ENCODE assay signal across 19 cellular contexts in the genomic region with DNA sequence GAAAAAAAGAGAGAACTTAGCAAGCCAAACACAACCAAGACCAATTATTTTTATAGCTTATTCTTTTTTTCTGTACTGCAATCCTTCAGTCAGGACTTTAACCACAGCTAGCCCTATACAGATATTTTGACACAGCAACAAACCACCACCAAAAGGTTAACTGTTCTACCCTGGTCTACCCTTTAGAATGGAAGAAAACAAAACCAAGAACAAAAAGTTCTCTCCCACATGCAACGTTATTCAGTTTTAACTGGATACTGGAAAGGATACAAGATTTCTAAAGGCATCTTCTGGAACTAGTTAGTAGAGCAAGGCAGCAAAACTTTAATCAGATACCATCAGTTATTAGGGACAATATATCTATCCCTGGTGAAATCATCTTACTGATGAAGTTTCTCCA.
"Had no signal": no experiment of that assay in that cellular context is flagged by ENCODE, and none has a peak within 500 bp of the region (broad histone marks: within the 10 kb centered on the region; RNA-seq: fewer than 3 reads in every experiment).

No MANE protein-coding gene starts in this region.

- DNase-seq: activated CD4-positive, alpha-beta T cell treated with anti-CD3 and anti-CD28 coated beads, Interleukin-2, amount 50 U/mL, for 1 hour; activated CD4-positive, CD25-positive, alpha-beta regulatory T cell; activated T-cell treated with anti-CD3 and anti-CD28 coated beads for 4 hours; hippocampal formation; kidney glomerular epithelial cell; naive thymus-derived CD4-positive, alpha-beta T cell; posterior cingulate gyrus; stimulated activated CD4-positive, alpha-beta T cell treated with anti-CD3 and anti-CD28 coated beads, Interleukin-4, amount 100 ng/mL, for 1 hour; stimulated activated CD8-positive, alpha-beta memory T cell treated with anti-CD3 and anti-CD28 coated beads, Interleukin-4, amount 100 ng/mL, for 48 hours; stimulated activated naive CD8-positive, alpha-beta T cell treated with anti-CD3 and anti-CD28 coated beads, Interleukin-15, Interleukin-2, amounts not matched to agents 100 U/mL and 50 U/mL, for 24 hours; upper lobe of right lung had no signal

- H3K9me3 ChIP-seq: neutrophil, upper lobe of right lung had no signal

- H3K27me3 ChIP-seq: neutrophil, upper lobe of right lung had no signal

- FAIRE-seq: bronchial epithelial cell, colon, endothelial cell of umbilical vein had no signal

- H3K27ac ChIP-seq: neutrophil, upper lobe of right lung had no signal

- ATAC-seq: naive thymus-derived CD4-positive, alpha-beta T cell; SK-N-SH treated with all-trans-retinoic acid at 6 μM for 48 hours; stimulated activated naive CD8-positive, alpha-beta T cell treated with anti-CD3 and anti-CD28 coated beads, Interleukin-15, Interleukin-2, amounts not matched to agents 100 U/mL and 50 U/mL, for 24 hours; upper lobe of right lung had no signal

- H3K4me3 Mint-ChIP-seq: activated naive CD4-positive, alpha-beta T cell treated with anti-CD3 and anti-CD28 coated beads, Interleukin-2, amount 50 U/mL, for 24 hours; naive thymus-derived CD4-positive, alpha-beta T cell had no signal

- H3K9me3 Mint-ChIP-seq: activated naive CD4-positive, alpha-beta T cell treated with anti-CD3 and anti-CD28 coated beads, Interleukin-2, amount 50 U/mL, for 24 hours; activated T-helper 2 cell treated with anti-CD3 and anti-CD28 coated beads, Interferon-gamma antibody, Interleukin-2, Interleukin-4, amounts not matched to agents 10 μg/mL and 5 μg/mL and 100 μg/mL, durations not matched to agents 14 hours and 24 hours and 36 hours; naive thymus-derived CD4-positive, alpha-beta T cell had no signal

- H3K27me3 Mint-ChIP-seq: activated naive CD4-positive, alpha-beta T cell treated with anti-CD3 and anti-CD28 coated beads, Interleukin-2, amount 50 U/mL, for 24 hours; naive thymus-derived CD4-positive, alpha-beta T cell had no signal

- H3K4me3 ChIP-seq: lung, upper lobe of right lung had no signal

- H3K27ac Mint-ChIP-seq: activated naive CD4-positive, alpha-beta T cell treated with anti-CD3 and anti-CD28 coated beads, Interleukin-2, amount 50 U/mL, for 24 hours; activated T-helper 2 cell treated with anti-CD3 and anti-CD28 coated beads, Interferon-gamma antibody, Interleukin-2, Interleukin-4, amounts not matched to agents 10 μg/mL and 5 μg/mL and 100 μg/mL, durations not matched to agents 14 hours and 24 hours and 36 hours; naive thymus-derived CD4-positive, alpha-beta T cell had no signal
